ENCODE assay signal across 19 cellular contexts in genomic region chr6:166769648-166770047, GRCh38.
"Had no signal": no experiment of that assay in that cellular context is flagged by ENCODE, and none has a peak within 500 bp of the region (broad histone marks: within the 10 kb centered on the region; RNA-seq: fewer than 3 reads in every experiment).

No MANE protein-coding gene starts in this region.

- H3K9me3 Mint-ChIP-seq: central memory CD8-positive, alpha-beta T cell; naive thymus-derived CD8-positive, alpha-beta T cell; stimulated activated naive B cell treated with anti-CD40 and anti-IgM and Interleukin-4, amounts not matched to agents 10 μg/mL and 1 μg/mL and 100 μg/mL, for 72 hours; stimulated activated naive CD8-positive, alpha-beta T cell treated with anti-CD3 and anti-CD28 coated beads, Interleukin-15, amount 100 ng/mL, for 72 hours had no signal

- H3K27me3 ChIP-seq: spleen, testis had no signal

- H3K4me3 Mint-ChIP-seq: central memory CD8-positive, alpha-beta T cell; naive thymus-derived CD8-positive, alpha-beta T cell; stimulated activated naive B cell treated with anti-CD40 and anti-IgM and Interleukin-4, amounts not matched to agents 10 μg/mL and 1 μg/mL and 100 μg/mL, for 72 hours; stimulated activated naive CD8-positive, alpha-beta T cell treated with anti-CD3 and anti-CD28 coated beads, Interleukin-15, amount 100 ng/mL, for 72 hours had no signal

- H3K9me3 ChIP-seq: heart left ventricle, mucosa of descending colon, prostate gland, spleen, testis, tibial nerve had no signal

- H3K4me1 ChIP-seq: heart left ventricle, parathyroid adenoma, prostate gland, testis, tibial nerve had no signal

- H3K27ac Mint-ChIP-seq: naive thymus-derived CD8-positive, alpha-beta T cell; stimulated activated naive B cell treated with anti-CD40 and anti-IgM and Interleukin-4, amounts not matched to agents 10 μg/mL and 1 μg/mL and 100 μg/mL, for 72 hours; stimulated activated naive CD8-positive, alpha-beta T cell treated with anti-CD3 and anti-CD28 coated beads, Interleukin-15, amount 100 ng/mL, for 72 hours had no signal

- H3K36me3 ChIP-seq: heart left ventricle, prostate gland, tibial nerve had no signal

- H3K36me3 Mint-ChIP-seq: naive thymus-derived CD8-positive, alpha-beta T cell; stimulated activated naive B cell treated with anti-CD40 and anti-IgM and Interleukin-4, amounts not matched to agents 10 μg/mL and 1 μg/mL and 100 μg/mL, for 72 hours had no signal

- H3K4me3 ChIP-seq: heart left ventricle, mucosa of descending colon, prostate gland, spleen, testis, tibial nerve had no signal

- H3K27ac ChIP-seq: heart left ventricle, parathyroid adenoma, prostate gland, spleen, testis, tibial nerve had no signal

- DNase-seq: heart left ventricle; hippocampal formation; left colon; left ventricle myocardium superior; mammary epithelial cell; naive thymus-derived CD8-positive, alpha-beta T cell; occipital lobe; spleen; stimulated activated CD4-positive, alpha-beta T cell treated with anti-CD3 and anti-CD28 coated beads, Interleukin-15, amount 100 ng/mL, for 24 hours; stimulated activated CD4-positive, alpha-beta T cell treated with anti-CD3 and anti-CD28 coated beads, Interleukin-1b, Interleukin-23, amount 100 ng/mL, for 48 hours; stimulated activated CD4-positive, alpha-beta T cell treated with anti-CD3 and anti-CD28 coated beads, Interleukin-4, amount 100 ng/mL, for 4 hours; stimulated activated naive B cell treated with anti-CD40 and anti-IgM and Interleukin-4, amounts not matched to agents 10 μg/mL and 1 μg/mL and 100 μg/mL, for 72 hours; stimulated activated naive CD8-positive, alpha-beta T cell treated with anti-CD3 and anti-CD28 coated beads, Interleukin-15, amount 100 ng/mL, for 72 hours; testis had no signal

- H3K4me1 Mint-ChIP-seq: central memory CD8-positive, alpha-beta T cell; naive thymus-derived CD8-positive, alpha-beta T cell; stimulated activated naive B cell treated with anti-CD40 and anti-IgM and Interleukin-4, amounts not matched to agents 10 μg/mL and 1 μg/mL and 100 μg/mL, for 72 hours; stimulated activated naive CD8-positive, alpha-beta T cell treated with anti-CD3 and anti-CD28 coated beads, Interleukin-15, amount 100 ng/mL, for 72 hours had no signal

- H3K9ac ChIP-seq: parathyroid adenoma had no signal
